In the genomic region with DNA sequence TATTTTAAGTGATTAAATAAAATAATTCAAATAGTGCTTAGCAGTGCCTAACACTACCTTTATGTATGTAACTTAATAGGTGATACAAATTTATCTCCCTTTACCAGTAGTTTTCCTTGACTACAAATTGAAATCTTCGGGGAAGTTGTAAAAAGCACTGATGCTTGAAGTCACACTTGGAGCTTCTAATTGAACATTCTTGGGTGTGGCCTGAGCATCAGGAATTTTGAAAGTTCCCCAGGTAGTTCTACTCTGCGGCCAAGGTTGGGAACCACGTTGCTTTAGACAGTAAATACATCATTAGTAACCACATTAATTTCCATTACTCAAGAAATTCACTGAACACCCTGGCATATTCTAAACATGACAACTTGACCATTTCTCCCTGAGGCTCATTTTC, we compare ENCODE assay signal across 8 cellular contexts.
"Had no signal": no experiment of that assay in that cellular context is flagged by ENCODE, and none has a peak within 500 bp of the region (broad histone marks: within the 10 kb centered on the region; RNA-seq: fewer than 3 reads in every experiment).

No MANE protein-coding gene starts in this region.

- ATAC-seq: HCT116, HepG2 had no signal

- H3K9me3 Mint-ChIP-seq: IgD-negative memory B cell had no signal

- H3K27ac Mint-ChIP-seq: HFFc6, IgD-negative memory B cell had no signal

- H3K4me3 Mint-ChIP-seq: HFFc6, IgD-negative memory B cell had no signal

- DNase-seq: GM23248, GOT3, H7, HFFc6, KBM-7 had no signal

- H3K27me3 Mint-ChIP-seq: IgD-negative memory B cell had no signal
